1 cellular context compared by ENCODE assay signal in the genomic region with DNA sequence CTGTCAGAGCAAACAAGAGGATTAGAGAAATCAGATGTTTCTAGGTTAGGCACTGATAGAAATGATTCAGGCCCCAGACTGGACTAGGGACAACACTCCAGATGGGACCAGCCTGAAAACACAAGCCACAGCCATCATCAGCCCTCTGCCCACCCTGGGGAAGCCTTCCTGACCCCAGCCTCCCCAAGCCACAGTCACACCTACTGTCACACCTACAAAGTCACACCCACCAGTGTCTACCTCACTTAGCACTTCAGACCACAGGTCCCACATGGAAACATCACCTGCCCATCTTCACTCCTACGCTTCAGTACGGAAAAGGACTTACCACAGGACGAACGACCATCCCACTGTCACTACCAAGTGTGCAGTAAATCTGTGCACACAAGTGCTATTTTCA.
TF ChIP-seq lines count a peak whose summit lies in the region.

No MANE protein-coding gene starts in this region.

TF ChIP-seq in IMR-90, 13 proteins besides CTCF, POLR2A, EP300 and RAD21:
- TF ChIP-seq MAZ (IDR thresholded peaks at IDR 0.05; ENCODE audit: borderline replicate concordance, low read depth, low read length), result no peak
- TF ChIP-seq, protein P1, sequence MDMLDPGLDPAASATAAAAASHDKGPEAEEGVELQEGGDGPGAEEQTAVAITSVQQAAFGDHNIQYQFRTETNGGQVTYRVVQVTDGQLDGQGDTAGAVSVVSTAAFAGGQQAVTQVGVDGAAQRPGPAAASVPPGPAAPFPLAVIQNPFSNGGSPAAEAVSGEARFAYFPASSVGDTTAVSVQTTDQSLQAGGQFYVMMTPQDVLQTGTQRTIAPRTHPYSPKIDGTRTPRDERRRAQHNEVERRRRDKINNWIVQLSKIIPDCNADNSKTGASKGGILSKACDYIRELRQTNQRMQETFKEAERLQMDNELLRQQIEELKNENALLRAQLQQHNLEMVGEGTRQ (IDR thresholded peaks at IDR 0.05; ENCODE audit: low read depth, low read length), result no peak
TF ChIP-seq in IMR-90: peak in this region for 0.
